In genomic region chr14:96407980-96408570, GRCh38 we compare ENCODE assay signal across 24 cellular contexts.
"Had no signal": no experiment of that assay in that cellular context is flagged by ENCODE, and none has a peak within 500 bp of the region (broad histone marks: within the 10 kb centered on the region; RNA-seq: fewer than 3 reads in every experiment).

No MANE protein-coding gene starts in this region.

- H3K36me3 ChIP-seq: adrenal gland had no signal

- H2AFZ ChIP-seq: PC-9 had no signal

- H3K36me3 Mint-ChIP-seq: activated CD4-positive, alpha-beta memory T cell treated with anti-CD3 and anti-CD28 coated beads for 36 hours; activated naive CD4-positive, alpha-beta T cell treated with anti-CD3 and anti-CD28 coated beads, Interleukin-2, amount 10 ng/mL, durations not matched to agents 7 days and 5 days; activated naive CD8-positive, alpha-beta T cell treated with anti-CD3 and anti-CD28 coated beads for 36 hours; T-cell had no signal

- H3K27ac Mint-ChIP-seq: activated B cell treated with CpG ODN at 0.5 μM for 24 hours; activated CD4-positive, alpha-beta memory T cell treated with anti-CD3 and anti-CD28 coated beads for 36 hours; activated CD4-positive, alpha-beta T cell treated with anti-CD3 and anti-CD28 coated beads, Interleukin-2, amount 10 ng/mL, durations not matched to agents 24 days and 14 days; activated naive CD4-positive, alpha-beta T cell treated with anti-CD3 and anti-CD28 coated beads, Interleukin-2, amount 10 ng/mL, durations not matched to agents 7 days and 5 days; activated naive CD8-positive, alpha-beta T cell treated with anti-CD3 and anti-CD28 coated beads for 36 hours; T-cell had no signal

- H3K27me3 Mint-ChIP-seq: activated naive CD8-positive, alpha-beta T cell treated with anti-CD3 and anti-CD28 coated beads for 36 hours had no signal

- H3K4me3 ChIP-seq: adrenal gland, PC-9, SK-N-MC had no signal

- DNase-seq: activated B cell treated with CpG ODN at 0.5 μM for 24 hours; activated CD4-positive, alpha-beta memory T cell treated with anti-CD3 and anti-CD28 coated beads for 36 hours; activated CD4-positive, alpha-beta T cell treated with anti-CD3 and anti-CD28 coated beads for 1 hour; activated CD4-positive, alpha-beta T cell treated with anti-CD3 and anti-CD28 coated beads, Interleukin-2, amount 10 ng/mL, durations not matched to agents 24 days and 14 days; activated CD8-positive, alpha-beta memory T cell treated with anti-CD3 and anti-CD28 coated beads for 24 hours; activated gamma-delta T cell; activated naive CD4-positive, alpha-beta T cell treated with anti-CD3 and anti-CD28 coated beads, Interleukin-2, amount 10 ng/mL, durations not matched to agents 7 days and 5 days; activated naive CD8-positive, alpha-beta T cell treated with anti-CD3 and anti-CD28 coated beads for 36 hours; activated T-cell treated with anti-CD3 and anti-CD28 coated beads, Interleukin-2, amount 50 U/mL, for 4 hours; adrenal gland; anterior cingulate cortex; cerebellar nuclear complex; MM.1S; NCI-H1105; NCI-H1436; NCI-H1694 treated with DMSO at 0.1 percent for 48 hours; NCI-H2029 treated with DMSO at 0.1 percent for 48 hours; NCI-H510A treated with DMSO at 0.1 percent for 48 hours; NCI-H69; PC-9; T-cell; T-helper 2 cell; T1000 had no signal

- H3K4me2 ChIP-seq: PC-9 had no signal

- ATAC-seq: activated T-cell treated with anti-CD3 and anti-CD28 coated beads, Interleukin-2, amount 50 U/mL, for 4 hours; T-cell had no signal

- H3K9me3 ChIP-seq: adrenal gland had no signal

- H3K9me3 Mint-ChIP-seq: activated B cell treated with CpG ODN at 0.5 μM for 24 hours; activated CD4-positive, alpha-beta memory T cell treated with anti-CD3 and anti-CD28 coated beads for 36 hours; activated CD4-positive, alpha-beta T cell treated with anti-CD3 and anti-CD28 coated beads, Interleukin-2, amount 10 ng/mL, durations not matched to agents 24 days and 14 days; activated naive CD4-positive, alpha-beta T cell treated with anti-CD3 and anti-CD28 coated beads, Interleukin-2, amount 10 ng/mL, durations not matched to agents 7 days and 5 days; activated naive CD8-positive, alpha-beta T cell treated with anti-CD3 and anti-CD28 coated beads for 36 hours; activated T-cell treated with anti-CD3 and anti-CD28 coated beads, Interleukin-2, amount 50 U/mL, for 4 hours; T-cell had no signal

- H3K27ac ChIP-seq: adrenal gland, PC-9, SK-N-MC had no signal

- H3K27me3 ChIP-seq: adrenal gland had no signal

- H3K4me1 Mint-ChIP-seq: activated B cell treated with CpG ODN at 0.5 μM for 24 hours; activated CD4-positive, alpha-beta T cell treated with anti-CD3 and anti-CD28 coated beads, Interleukin-2, amount 10 ng/mL, durations not matched to agents 24 days and 14 days; activated naive CD4-positive, alpha-beta T cell treated with anti-CD3 and anti-CD28 coated beads, Interleukin-2, amount 10 ng/mL, durations not matched to agents 7 days and 5 days; activated naive CD8-positive, alpha-beta T cell treated with anti-CD3 and anti-CD28 coated beads for 36 hours; T-cell had no signal

- H3K4me3 Mint-ChIP-seq: activated B cell treated with CpG ODN at 0.5 μM for 24 hours; activated CD4-positive, alpha-beta memory T cell treated with anti-CD3 and anti-CD28 coated beads for 36 hours; activated CD4-positive, alpha-beta T cell treated with anti-CD3 and anti-CD28 coated beads, Interleukin-2, amount 10 ng/mL, durations not matched to agents 24 days and 14 days; activated naive CD4-positive, alpha-beta T cell treated with anti-CD3 and anti-CD28 coated beads, Interleukin-2, amount 10 ng/mL, durations not matched to agents 7 days and 5 days; activated naive CD8-positive, alpha-beta T cell treated with anti-CD3 and anti-CD28 coated beads for 36 hours; activated T-cell treated with anti-CD3 and anti-CD28 coated beads, Interleukin-2, amount 50 U/mL, for 4 hours; T-cell had no signal
